ENCODE assay signal across 12 cellular contexts in the genomic region with DNA sequence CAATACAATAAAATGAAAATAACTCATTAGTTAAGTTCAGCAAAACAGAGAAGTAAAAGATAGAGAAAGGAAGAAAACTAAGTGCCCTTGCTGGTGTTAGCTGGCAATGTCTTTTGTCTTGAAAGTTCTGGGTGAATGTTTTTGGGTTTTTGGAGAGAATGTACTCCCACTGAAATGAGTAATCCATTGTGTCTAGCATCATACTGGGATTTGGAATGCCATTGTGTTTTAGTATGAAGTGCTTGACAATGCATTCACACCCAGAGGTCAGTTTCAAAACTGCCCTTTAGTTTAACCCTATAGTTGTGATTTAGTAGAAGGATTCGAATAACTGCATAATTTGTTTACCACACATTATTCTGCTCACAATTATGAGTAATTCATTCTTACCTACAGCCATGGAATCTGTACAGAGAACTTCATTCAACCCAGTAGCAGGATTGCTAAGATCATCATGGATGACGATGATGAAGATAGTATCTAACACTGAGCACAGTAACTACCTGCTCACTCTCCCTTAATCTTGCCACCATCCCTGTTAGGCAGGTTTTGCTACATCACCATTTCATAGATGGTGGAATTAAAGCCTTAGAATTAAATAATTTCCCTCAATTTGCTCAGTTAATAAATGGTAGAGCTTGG. TPM values are rescaled to one million over a fixed set of nuclear protein-coding genes. Genes with fewer than 3 reads are reported as not detected.
A peak's percentile ranks its signal among the peaks of the same experiment; 100 is the strongest.
DNase-seq lines count a peak whose midpoint lies in the region; ATAC-seq and TF ChIP-seq lines count a peak whose summit lies in the region.
"Had no signal": no experiment of that assay in that cellular context is flagged by ENCODE, and none has a peak within 500 bp of the region (broad histone marks: within the 10 kb centered on the region; RNA-seq: fewer than 3 reads in every experiment).

No MANE protein-coding gene starts in this region.

- H3K27ac ChIP-seq in naive thymus-derived CD4-positive, alpha-beta T cell (ENCODE audit: low read depth, low read length), result peak overlapping the region; percentile 23
- H3K27ac ChIP-seq in coronary artery, result peak overlapping the region in 1 of 2 donors; percentile 54

- POLR2A ChIA-PET in naive thymus-derived CD4-positive, alpha-beta T cell (lab: Charles Lee), result interaction anchor here (0.6 to 1.1 kb wide), 5 partner anchors 27 to 126 kb away, joined by 3 to 4 read pairs (median 3); no protein-coding TSS in a partner anchor
- POLR2A ChIA-PET in HEK293T (lab: Yijun Ruan, JAX), result no interaction called here

- BruUV-seq in Calu3 (replicated peaks; lab: Mats Ljungman, UMichigan), result no TSS peak

- H3K27me3 Mint-ChIP-seq in Calu3 (ENCODE audit: unreplicated experiment), result no peaks in the 10 kb centered on the region
- no peaks in the 10 kb centered on the region for H3K27me3 Mint-ChIP-seq in naive thymus-derived CD4-positive, alpha-beta T cell

- H3K9me3 Mint-ChIP-seq in Calu3 (ENCODE audit: low read depth, unreplicated experiment), result no peaks in the 10 kb centered on the region
- no peaks in the 10 kb centered on the region for H3K9me3 Mint-ChIP-seq in naive thymus-derived CD4-positive, alpha-beta T cell

- TF ChIP-seq CTCF in Calu3 (IDR thresholded peaks at IDR 0.05; ENCODE audit: unreplicated experiment), result no peak
- TF ChIP-seq CTCF in coronary artery (IDR thresholded peaks at IDR 0.05), result no peak

- peak overlapping the region; percentile 56 for H3K27ac Mint-ChIP-seq in Calu3 (ENCODE audit: unreplicated experiment)
- peak overlapping the region in 8 of 9 donors; percentile 48 to 88 (median 78) for H3K27ac Mint-ChIP-seq in naive thymus-derived CD4-positive, alpha-beta T cell

- ATAC-seq in naive thymus-derived CD4-positive, alpha-beta T cell, result no peak

- no peak for DNase-seq in Calu3
- peak; percentile 72 for DNase-seq in M059J (ENCODE audit: low read depth)
- DNase-seq in dermis blood vessel endothelial cell, result peak; percentile 88
- no peak for DNase-seq in naive thymus-derived CD4-positive, alpha-beta T cell
- DNase-seq in A172 (ENCODE audit: low spot score), result no peak
- no peak for DNase-seq in coronary artery (ENCODE audit: low spot score)
- no peak for DNase-seq in T1000 (lab: John Stamatoyannopoulos, UW)
- DNase-seq in HEK293T (ENCODE audit: extremely low spot score), result no peak
- DNase-seq: activated naive CD4-positive, alpha-beta T cell; effector CD8-positive, alpha-beta T cell; NCI-H187 treated with DMSO at 0.1 percent for 48 hours; stimulated activated CD4-positive, alpha-beta T cell treated with anti-CD3 and anti-CD28 coated beads, Interleukin-4, amount 100 ng/mL, for 4 hours had no signal

- H3K27me3 ChIP-seq in naive thymus-derived CD4-positive, alpha-beta T cell (ENCODE audit: control insufficient read depth in 2 of 2, insufficient read depth in 2 of 2, low read length in 2 of 2), result no peaks in the 10 kb centered on the region

- no peak overlapping the region for H3K4me3 ChIP-seq in naive thymus-derived CD4-positive, alpha-beta T cell (ENCODE audit: low read length)
- no peak overlapping the region for H3K4me3 ChIP-seq in coronary artery

- H3K36me3 ChIP-seq in naive thymus-derived CD4-positive, alpha-beta T cell (ENCODE audit: control insufficient read depth in 2 of 3, insufficient read depth in 3 of 3, low read length in 3 of 3), result no peaks in the 10 kb centered on the region

- CTCF ChIA-PET in Calu3 (lab: Charles Lee), result interaction anchor here (0.7 to 1.8 kb wide), 2 partner anchors 16 to 34 kb away, joined by 3 to 4 read pairs; partner anchors contain the start of gene MAML2
- CTCF ChIA-PET in naive thymus-derived CD4-positive, alpha-beta T cell (lab: Charles Lee), result interaction anchor here (0.6 to 1.7 kb wide), 3 partner anchors 31 to 297 kb away, joined by 4 to 5 read pairs (median 5); partner anchors contain the start of gene MAML2
- CTCF ChIA-PET in HEK293T (lab: Yijun Ruan, JAX), result no interaction called here

- no peak overlapping the region for H3K4me3 Mint-ChIP-seq in Calu3 (ENCODE audit: low read depth, unreplicated experiment)
- peak overlapping the region in 6 of 10 donors; percentile 4 to 80 (median 16) for H3K4me3 Mint-ChIP-seq in naive thymus-derived CD4-positive, alpha-beta T cell

- intact Hi-C loops in Calu3 (cut with micrococcal nuclease; ENCODE audit: unreplicated experiment), result loop anchor here (1.0 to 10.0 kb wide), 2 partner anchors 15 to 64 kb away; no protein-coding TSS in a partner anchor
- intact Hi-C loops in naive thymus-derived CD4-positive, alpha-beta T cell (cut with micrococcal nuclease), result no loop called here

- H3K4me1 ChIP-seq in naive thymus-derived CD4-positive, alpha-beta T cell (ENCODE audit: control insufficient read depth in 2 of 2, insufficient read depth in 2 of 2, low read length in 2 of 2), result peaks cover 3 to 32% of the 10 kb centered on the region in 2 donors

- H3K4me1 Mint-ChIP-seq in Calu3 (ENCODE audit: low read depth, unreplicated experiment), result peaks cover 58% of the 10 kb centered on the region
- peaks cover 34 to 99% (median 91%) of the 10 kb centered on the region in 7 donors for H3K4me1 Mint-ChIP-seq in naive thymus-derived CD4-positive, alpha-beta T cell

- no peaks in the 10 kb centered on the region for H3K9me3 ChIP-seq in naive thymus-derived CD4-positive, alpha-beta T cell (ENCODE audit: control insufficient read depth in 2 of 3, low read length in 3 of 3)

- H3K36me3 Mint-ChIP-seq in Calu3 (ENCODE audit: insufficient read depth, unreplicated experiment), result peaks cover 20% of the 10 kb centered on the region
- peaks cover 0 to 22% (median 3%) of the 10 kb centered on the region in 5 donors for H3K36me3 Mint-ChIP-seq in naive thymus-derived CD4-positive, alpha-beta T cell

TF ChIP-seq in HEK293T, 16 proteins besides CTCF, POLR2A, EP300 and RAD21:
- TF ChIP-seq BHLHE40 (IDR thresholded peaks at IDR 0.05; ENCODE audit: borderline replicate concordance) (no peak), L3MBTL2 (conservative IDR thresholded peaks at IDR 0.05) (no peak), FOXA1 (IDR thresholded peaks at IDR 0.05) (no peak), ELF4 (IDR thresholded peaks at IDR 0.05) (no peak)

RNA-seq across cellular contexts. Expression of gene MAML2, which starts 33.9 kb away (rescaled TPM):
- total RNA-seq in Calu3 (2022) (16.7 and 22.7 TPM in 2 replicates), dermis blood vessel endothelial cell (6.3 and 8.7 TPM in 2 replicates)
- 12.0 and 14.0 TPM in 2 replicates for total RNA-seq in M059J (2014; rRNA removed; shearing (Covaris generic))
- 10 to 100 TPM; 15.6 to 81.3 (median 68.2) TPM for total RNA-seq in naive thymus-derived CD4-positive, alpha-beta T cell
- 10 to 100 TPM; 12.6 to 38.6 TPM for polyA plus RNA-seq in naive thymus-derived CD4-positive, alpha-beta T cell
- 2.1 TPM in 2 replicates for total RNA-seq in A172 (2014; rRNA removed; shearing (Covaris generic))

Comparison
In these comparisons a context has a peak if more than half of its experiments do, and no peak if none do; other contexts are left out.
1. DNase-seq: peak in M059J (single experiment) and dermis blood vessel endothelial cell (single experiment); none in Calu3 (single experiment), naive thymus-derived CD4-positive, alpha-beta T cell (0 of 9), A172 (single experiment), coronary artery (single experiment), T1000 (single experiment) and HEK293T (single experiment).